ENCODE assay signal across 31 cellular contexts in the genomic region with DNA sequence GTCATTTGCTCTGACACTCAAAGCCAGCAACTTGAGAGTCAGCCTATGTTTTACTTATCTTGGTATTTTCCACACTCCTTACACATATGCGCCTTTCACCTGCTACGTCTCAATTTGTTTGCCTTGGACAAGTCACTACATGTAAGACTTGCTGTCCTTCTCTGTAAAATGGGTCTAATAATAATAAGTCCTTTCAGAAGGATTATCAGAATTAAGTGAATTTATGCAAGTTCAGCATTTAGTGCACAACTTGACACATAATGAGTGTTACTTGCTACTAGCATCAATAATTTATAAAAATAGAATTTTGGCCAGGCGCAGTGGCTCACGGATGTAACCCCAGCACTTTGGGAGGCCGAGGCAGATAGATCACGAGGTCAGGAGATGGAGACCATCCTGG.
"Had no signal": no experiment of that assay in that cellular context is flagged by ENCODE, and none has a peak within 500 bp of the region (broad histone marks: within the 10 kb centered on the region; RNA-seq: fewer than 3 reads in every experiment).

No MANE protein-coding gene starts in this region.

- H3K36me3 ChIP-seq: gastrocnemius medialis, left ventricle myocardium inferior, neutrophil, ovary, sigmoid colon, thoracic aorta, uterus had no signal

- H3K27me3 ChIP-seq: gastrocnemius medialis, neutrophil, ovary, sigmoid colon, uterus had no signal

- H3K27me3 Mint-ChIP-seq: activated naive CD8-positive, alpha-beta T cell treated with anti-CD3 and anti-CD28 coated beads, Interleukin-2, amount 50 U/mL, for 24 hours; central memory CD8-positive, alpha-beta T cell; progenitor cell of endocrine pancreas; stimulated activated naive CD8-positive, alpha-beta T cell treated with anti-CD3 and anti-CD28 coated beads, Interleukin-15, Interleukin-2, amounts not matched to agents 100 ng/mL and 50 ng/mL, for 24 hours; type B pancreatic cell had no signal

- H3K27ac ChIP-seq: gastrocnemius medialis, left ventricle myocardium inferior, neutrophil, ovary had no signal

- H3K9me3 ChIP-seq: gastrocnemius medialis, left ventricle myocardium inferior, neutrophil, ovary, sigmoid colon, thoracic aorta, uterus had no signal

- H3K36me3 Mint-ChIP-seq: activated naive CD4-positive, alpha-beta T cell treated with anti-CD3 and anti-CD28 coated beads, Interleukin-2, amount 10 ng/mL, durations not matched to agents 7 days and 5 days; naive B cell; type B pancreatic cell had no signal

- H3K4me3 Mint-ChIP-seq: activated naive CD4-positive, alpha-beta T cell treated with anti-CD3 and anti-CD28 coated beads, Interleukin-2, amount 10 ng/mL, durations not matched to agents 7 days and 5 days; activated naive CD8-positive, alpha-beta T cell treated with anti-CD3 and anti-CD28 coated beads, Interleukin-2, amount 50 U/mL, for 24 hours; activated T-helper 1 cell treated with anti-CD3 and anti-CD28 coated beads, Interleukin-12 subunit alpha, Interleukin-12 subunit beta, Interleukin-2, Interleukin-4 antibody, amounts not matched to agents 30 ng/mL and 10 ng/mL and 1 ng/mL, durations not matched to agents 14 hours and 24 hours and 36 hours; central memory CD8-positive, alpha-beta T cell; naive B cell; nephron progenitor cell; stimulated activated effector memory CD8-positive, alpha-beta T cell treated with anti-CD3 and anti-CD28 coated beads, Interleukin-12 subunit alpha, Interleukin-12 subunit beta, amount 100 ng/mL, for 72 hours; stimulated activated naive CD8-positive, alpha-beta T cell treated with anti-CD3 and anti-CD28 coated beads, Interleukin-15, Interleukin-2, amounts not matched to agents 100 ng/mL and 50 ng/mL, for 24 hours; T-helper 17 cell; type B pancreatic cell had no signal

- H3K27ac Mint-ChIP-seq: activated naive CD4-positive, alpha-beta T cell treated with anti-CD3 and anti-CD28 coated beads, Interleukin-2, amount 10 ng/mL, durations not matched to agents 7 days and 5 days; activated naive CD8-positive, alpha-beta T cell treated with anti-CD3 and anti-CD28 coated beads, Interleukin-2, amount 50 U/mL, for 24 hours; activated T-helper 1 cell treated with anti-CD3 and anti-CD28 coated beads, Interleukin-12 subunit alpha, Interleukin-12 subunit beta, Interleukin-2, Interleukin-4 antibody, amounts not matched to agents 30 ng/mL and 10 ng/mL and 1 ng/mL, durations not matched to agents 14 hours and 24 hours and 36 hours; naive B cell; nephron progenitor cell; progenitor cell of endocrine pancreas; stimulated activated effector memory CD8-positive, alpha-beta T cell treated with anti-CD3 and anti-CD28 coated beads, Interleukin-12 subunit alpha, Interleukin-12 subunit beta, amount 100 ng/mL, for 72 hours; stimulated activated naive CD8-positive, alpha-beta T cell treated with anti-CD3 and anti-CD28 coated beads, Interleukin-15, Interleukin-2, amounts not matched to agents 100 ng/mL and 50 ng/mL, for 24 hours; T-helper 17 cell had no signal

- DNase-seq: activated CD4-positive, alpha-beta T cell treated with anti-CD3 and anti-CD28 coated beads for 4 hours; activated CD4-positive, alpha-beta T cell treated with anti-CD3 and anti-CD28 coated beads, Interleukin-2, amount 50 U/mL, for 4 hours; activated CD4-positive, CD25-positive, alpha-beta regulatory T cell; activated CD8-positive, alpha-beta memory T cell treated with anti-CD3 and anti-CD28 coated beads, Interleukin-2, amount 50 U/mL, for 4 hours; activated gamma-delta T cell; activated naive CD4-positive, alpha-beta T cell treated with anti-CD3 and anti-CD28 coated beads, Interleukin-2, amount 10 ng/mL, durations not matched to agents 7 days and 5 days; activated naive CD8-positive, alpha-beta T cell treated with anti-CD3 and anti-CD28 coated beads, Interleukin-2, amount 50 U/mL, for 24 hours; activated T-cell treated with anti-CD3 and anti-CD28 coated beads, Interleukin-2, amount 50 U/mL, for 1 hour; dermis blood vessel endothelial cell; effector CD4-positive, alpha-beta T cell; gastrocnemius medialis; glutamatergic neuron; islet precursor cell; left ventricle myocardium inferior; naive B cell; nephron progenitor cell; ovary; sigmoid colon; small intestine; stimulated activated CD4-positive, alpha-beta T cell treated with anti-CD3 and anti-CD28 coated beads, Interleukin-4, amount 100 ng/mL, for 24 hours; T-helper 17 cell; uterus had no signal

- ATAC-seq: activated naive CD8-positive, alpha-beta T cell treated with anti-CD3 and anti-CD28 coated beads, Interleukin-2, amount 50 U/mL, for 24 hours; gastrocnemius medialis; stimulated activated effector memory CD8-positive, alpha-beta T cell treated with anti-CD3 and anti-CD28 coated beads, Interleukin-12 subunit alpha, Interleukin-12 subunit beta, amount 100 ng/mL, for 72 hours; T-helper 17 cell had no signal

- H3K4me3 ChIP-seq: gastrocnemius medialis, left ventricle myocardium inferior, lung, ovary, sigmoid colon, thoracic aorta, uterus had no signal

- H3K9me3 Mint-ChIP-seq: activated naive CD4-positive, alpha-beta T cell treated with anti-CD3 and anti-CD28 coated beads, Interleukin-2, amount 10 ng/mL, durations not matched to agents 7 days and 5 days; activated naive CD8-positive, alpha-beta T cell treated with anti-CD3 and anti-CD28 coated beads, Interleukin-2, amount 50 U/mL, for 24 hours; activated T-helper 1 cell treated with anti-CD3 and anti-CD28 coated beads, Interleukin-12 subunit alpha, Interleukin-12 subunit beta, Interleukin-2, Interleukin-4 antibody, amounts not matched to agents 30 ng/mL and 10 ng/mL and 1 ng/mL, durations not matched to agents 14 hours and 24 hours and 36 hours; central memory CD8-positive, alpha-beta T cell; naive B cell; nephron progenitor cell; stimulated activated effector memory CD8-positive, alpha-beta T cell treated with anti-CD3 and anti-CD28 coated beads, Interleukin-12 subunit alpha, Interleukin-12 subunit beta, amount 100 ng/mL, for 72 hours; stimulated activated naive CD8-positive, alpha-beta T cell treated with anti-CD3 and anti-CD28 coated beads, Interleukin-15, Interleukin-2, amounts not matched to agents 100 ng/mL and 50 ng/mL, for 24 hours had no signal
